Comparison of ENCODE assay signal across 1 cellular context in the genomic region with DNA sequence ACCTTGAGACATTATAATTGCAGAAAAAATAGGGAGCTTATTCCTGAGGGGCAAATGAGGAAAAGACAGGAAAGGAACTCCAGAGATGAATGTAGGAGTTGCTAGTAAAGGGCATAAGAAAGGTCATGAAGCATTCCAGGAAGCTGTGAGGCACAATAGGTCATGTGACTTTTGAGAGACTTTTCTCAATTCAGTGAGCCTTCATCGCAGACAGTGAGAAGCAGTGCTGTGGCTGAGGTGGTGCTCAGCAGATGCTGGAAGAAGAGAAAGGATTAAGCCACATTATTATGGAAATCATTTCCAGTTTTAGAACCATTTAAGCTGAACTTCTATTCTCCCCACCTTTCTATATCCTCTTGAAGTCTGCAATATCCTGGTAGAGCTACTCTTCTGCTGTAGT.
A peak's percentile ranks its signal among the peaks of the same experiment; 100 is the strongest.
TF ChIP-seq lines count a peak whose summit lies in the region.

No MANE protein-coding gene starts in this region.

TF ChIP-seq in H1, 55 proteins besides CTCF, POLR2A, EP300 and RAD21 (continued from another document):
- TF ChIP-seq TEAD4 (IDR thresholded peaks at IDR 0.05; ENCODE audit: low read depth, low read length) (peak; percentile 45; the same call in 1 of the 2 replicates), CHD7 (IDR thresholded peaks at IDR 0.05; ENCODE audit: insufficient replicate concordance, low read length) (no peak)
